ENCODE assay signal across 8 cellular contexts in genomic region chr12:54398995-54399793, GRCh38. TPM values are rescaled to one million over a fixed set of nuclear protein-coding genes. Genes with fewer than 3 reads are reported as not detected.
DNase-seq lines count a peak whose midpoint lies in the region; ATAC-seq and TF ChIP-seq lines count a peak whose summit lies in the region.

No MANE protein-coding gene starts in this region.

- no peak overlapping the region for H3K4me2 ChIP-seq in mammary epithelial cell (ENCODE audit: insufficient read depth, low read depth, low read length)

- peaks cover 11% of the 10 kb centered on the region for H3K79me2 ChIP-seq in mammary epithelial cell (ENCODE audit: insufficient read depth, low read length)

- no peak overlapping the region for H3K27ac ChIP-seq in mammary epithelial cell (ENCODE audit: insufficient read depth, low read depth, low read length)

- no peak overlapping the region for H3K27ac Mint-ChIP-seq in WTC11

- DNase-seq in NCI-H2196 (lab: John Stamatoyannopoulos, UW; ENCODE audit: unreplicated experiment) (peak; percentile 77), WTC11 (ENCODE audit: low spot score) (peak; percentile 94), mammary epithelial cell (peak; percentile 72), kidney glomerular epithelial cell (lab: John Stamatoyannopoulos, UW) (peak; percentile 72)
- DNase-seq in stimulated activated CD4-positive, alpha-beta T cell treated with anti-CD3 and anti-CD28 coated beads, Interleukin-2, amount 100 ng/mL, for 24 hours = peak; percentile 90 to 92

- no peaks in the 10 kb centered on the region for H3K9me3 Mint-ChIP-seq in WTC11

- 65% methylated on average over 5 of the region's 8 CpGs for WGBS in mammary epithelial cell (ENCODE audit: low coverage, missing lambda C conversion rate)

- no peak overlapping the region for H3K9ac ChIP-seq in mammary epithelial cell (ENCODE audit: insufficient read depth, low read length)

- H3K4me3 Mint-ChIP-seq in WTC11 = no peak overlapping the region

- ATAC-seq in HG02870 (IDR thresholded peaks at IDR 0.05; ENCODE audit: unreplicated experiment) (peak; percentile 75), WTC11 (peak; percentile 94), GM19351 (IDR thresholded peaks at IDR 0.05; ENCODE audit: unreplicated experiment) (no peak)

- in situ Hi-C loops in mammary epithelial cell (cut with MboI; ENCODE audit: low sequenced_read_pairs in 2 of 2) = loop anchor here in 1 of 2 donors (5.0 kb wide), 1 partner anchor 43 kb away; no protein-coding TSS in a partner anchor

- H3K9me3 ChIP-seq in mammary epithelial cell (replicated peaks; ENCODE audit: insufficient read depth, low read length) = no peaks in the 10 kb centered on the region

- no peak overlapping the region for H3K4me3 ChIP-seq in mammary epithelial cell (replicated peaks in 1 of 3; ENCODE audit: insufficient read depth in 1 of 3, low read depth in 2 of 3, low read length in 3 of 3)

- H3K36me3 Mint-ChIP-seq in WTC11 = peaks cover 38% of the 10 kb centered on the region

- dilution Hi-C loops in mammary epithelial cell (cut with HindIII; ENCODE audit: low sequenced_read_pairs) = no loop called here

- H3K4me1 Mint-ChIP-seq in WTC11 = peaks cover under 1% of the 10 kb centered on the region

- H3K4me1 ChIP-seq in mammary epithelial cell (ENCODE audit: insufficient read depth, low read length) = peaks cover 6% of the 10 kb centered on the region

- TF ChIP-seq CTCF in GM12872 (IDR thresholded peaks at IDR 0.05; ENCODE audit: insufficient read depth, low read depth, low read length) = peak; percentile 99
- peak; percentile 99 for TF ChIP-seq CTCF in WTC11 (IDR thresholded peaks at IDR 0.05)
- peak; percentile 100 for TF ChIP-seq CTCF in mammary epithelial cell (conservative IDR thresholded peaks at IDR 0.05 in 1 of 2, IDR thresholded peaks at IDR 0.05 in 1 of 2; ENCODE audit: extremely low read depth in 1 of 2, insufficient read depth in 1 of 2, low read depth in 1 of 2, low read length in 2 of 2)

- peaks cover 73% of the 10 kb centered on the region for H3K36me3 ChIP-seq in mammary epithelial cell (ENCODE audit: insufficient read depth, low read length)

- CTCF ChIA-PET in WTC11 (lab: Charles Lee) = interaction anchor here (0.5 to 11.3 kb wide), 89 partner anchors 9 to 1139 kb away, joined by 3 to 361 read pairs (median 5); partner anchors contain the start of genes ATP5MC2, CBX5, COPZ1 and GTSF1
- CTCF ChIA-PET in mammary epithelial cell (lab: Charles Lee; ENCODE audit: low non-redundant PET) = interaction anchor here (0.5 to 1.4 kb wide), 8 partner anchors 9 to 197 kb away, joined by 3 to 27 read pairs (median 4); no protein-coding TSS in a partner anchor

- peaks cover under 1% of the 10 kb centered on the region for H3K27me3 Mint-ChIP-seq in WTC11 (ENCODE audit: low read depth)

- BruUV-seq in mammary epithelial cell (replicated peaks; lab: Mats Ljungman, UMichigan) = no TSS peak

- POLR2A ChIA-PET in WTC11 (lab: Charles Lee) = interaction anchor here (0.5 to 1.5 kb wide), 7 partner anchors 9 to 82 kb away, joined by 3 to 5 read pairs (median 4); partner anchors contain the start of gene ITGA5

- no peaks in the 10 kb centered on the region for H4K20me1 ChIP-seq in mammary epithelial cell (ENCODE audit: insufficient read depth, low read length)

- H2AFZ ChIP-seq in mammary epithelial cell (ENCODE audit: low read depth, low read length) = no peak overlapping the region

- no peaks in the 10 kb centered on the region for H3K27me3 ChIP-seq in mammary epithelial cell (ENCODE audit: insufficient read depth, low read length)

- intact Hi-C loops in mammary epithelial cell (cut with micrococcal nuclease) = loop anchor here (1.0 kb wide), 2 partner anchors 20 to 40 kb away; partner anchors contain the start of gene ITGA5

TF ChIP-seq in WTC11, 78 proteins besides CTCF, POLR2A, EP300 and RAD21:
- TF ChIP-seq ZNF232 (CRISPR knock-in tag; IDR thresholded peaks at IDR 0.05) (no peak), GRHL2 (CRISPR knock-in tag; IDR thresholded peaks at IDR 0.05; ENCODE audit: insufficient replicate concordance, severe bottlenecking) (no peak), ZBTB43 (CRISPR knock-in tag; IDR thresholded peaks at IDR 0.05) (no peak), ATF3 (CRISPR knock-in tag; conservative IDR thresholded peaks at IDR 0.05) (no peak), SMAD4 (CRISPR knock-in tag; IDR thresholded peaks at IDR 0.05) (no peak), ZMAT4 (CRISPR knock-in tag; IDR thresholded peaks at IDR 0.05) (no peak), HMGXB4 (CRISPR knock-in tag; IDR thresholded peaks at IDR 0.05) (peak; percentile 34; the same call in 1 of the 2 replicates), TEAD1 (CRISPR knock-in tag; IDR thresholded peaks at IDR 0.05) (peak; percentile 28; the same call in 1 of the 2 replicates), MYBL2 (CRISPR knock-in tag; IDR thresholded peaks at IDR 0.05) (no peak), CREM (CRISPR knock-in tag; IDR thresholded peaks at IDR 0.05) (no peak)

RNA-seq across cellular contexts. Expression of gene ZNF385A, which starts 14.7 kb away (rescaled TPM):
- total RNA-seq in WTC11 (2021) = 18.4 to 23.5 TPM (median 22.2 TPM) in 3 replicates
- total RNA-seq in mammary epithelial cell = 100 to 1,000 TPM in 1 of 2 donors, 10 to 100 TPM in 1; 16.0 to 102 TPM
- 11.7 TPM for polyA plus RNA-seq in mammary epithelial cell
- polyA minus RNA-seq in mammary epithelial cell = 124 TPM

RNA-seq across cellular contexts. Expression of gene ITGA5, which starts 19.9 kb away (rescaled TPM):
- total RNA-seq in WTC11 (2021) = 19.3 to 21.9 TPM (median 20.8 TPM) in 3 replicates
- total RNA-seq in mammary epithelial cell = 100 to 1,000 TPM in 1 of 2 donors, 10 to 100 TPM in 1; 74.2 to 128 TPM
- polyA plus RNA-seq in mammary epithelial cell = 119 TPM
- polyA minus RNA-seq in mammary epithelial cell = 238 TPM

RNA-seq across cellular contexts. Expression of gene GPR84, which starts 34.9 kb away (rescaled TPM):
- 0.13 TPM in 1 of 3 replicates, not detected in the others for total RNA-seq in WTC11 (2021)
- under 1 TPM; 0.17 to 0.33 TPM for total RNA-seq in mammary epithelial cell
- polyA plus RNA-seq in mammary epithelial cell = 0.11 TPM
- not detected for polyA minus RNA-seq in mammary epithelial cell
